Comparison of ENCODE assay signal across 10 cellular contexts in the genomic region with DNA sequence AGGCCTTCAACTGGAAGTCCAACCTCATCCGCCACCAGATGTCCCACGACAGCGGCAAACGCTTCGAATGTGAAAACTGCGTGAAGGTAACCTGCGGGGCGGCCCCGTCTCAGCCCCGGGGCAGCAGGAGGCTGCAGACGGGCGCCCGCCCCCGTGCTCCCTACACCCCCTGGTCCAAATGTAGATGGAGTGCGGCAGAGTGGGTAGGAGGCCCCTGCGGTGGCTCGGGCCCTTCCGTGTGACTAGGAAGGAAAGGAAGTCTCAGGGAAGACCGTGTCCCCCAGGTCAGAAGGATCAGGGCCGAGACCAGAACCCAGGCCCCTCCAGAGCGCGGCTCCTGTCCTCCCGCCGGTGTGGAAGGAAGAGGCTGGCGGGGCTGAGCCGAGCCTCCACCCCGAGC. TPM values are rescaled to one million over a fixed set of nuclear protein-coding genes. Genes with fewer than 3 reads are reported as not detected.
"Had no signal": no experiment of that assay in that cellular context is flagged by ENCODE, and none has a peak within 500 bp of the region (broad histone marks: within the 10 kb centered on the region; RNA-seq: fewer than 3 reads in every experiment).

No MANE protein-coding gene starts in this region.

- H3K4me3 ChIP-seq: GM23248 had no signal

- DNase-seq: GM23248, GOT3, H9, HCEC 1CT, HFFc6, IMR-90, KBM-7 had no signal

- H3K9ac ChIP-seq: GM23248, KMS-11 had no signal

- H3K9me3 Mint-ChIP-seq: H9, HFFc6 had no signal

- FAIRE-seq: H54, HTR-8/SVneo had no signal

- H3K4me2 ChIP-seq: KMS-11 had no signal

- H3K27ac Mint-ChIP-seq: H9, HFFc6 had no signal

- H2AFZ ChIP-seq: GM23248 had no signal

- H3K4me3 Mint-ChIP-seq: H9, HFFc6 had no signal

- H3K27ac ChIP-seq: GM23248, KMS-11 had no signal

RNA-seq across cellular contexts. Expression of gene ARHGEF16, which starts 49.7 kb away (rescaled TPM):
- total RNA-seq: GM23248 had no signal
- polyA plus RNA-seq: GM23248 had no signal
